8 cellular contexts compared by ENCODE assay signal in genomic region chr11:110091995-110092576, GRCh38. TPM values are rescaled to one million over a fixed set of nuclear protein-coding genes. Genes with fewer than 3 reads are reported as not detected.
DNase-seq lines count a peak whose midpoint lies in the region; ATAC-seq and TF ChIP-seq lines count a peak whose summit lies in the region.

No MANE protein-coding gene starts in this region.

- in situ Hi-C loops in brain microvascular endothelial cell (cut with HindIII; ENCODE audit: low pct_ligation_motif_present, low sequenced_read_pairs), result no loop called here

- no peaks in the 10 kb centered on the region for H3K9me3 Mint-ChIP-seq in CD4-positive, CD25-positive, alpha-beta regulatory T cell
- peaks cover 0 to 2% (median 0%) of the 10 kb centered on the region in 3 donors for H3K9me3 Mint-ChIP-seq in IgD-negative memory B cell
- no peaks in the 10 kb centered on the region for H3K9me3 Mint-ChIP-seq in memory B cell

- no peaks in the 10 kb centered on the region for H3K36me3 Mint-ChIP-seq in CD4-positive, CD25-positive, alpha-beta regulatory T cell
- H3K36me3 Mint-ChIP-seq in IgD-negative memory B cell, result no peaks in the 10 kb centered on the region
- H3K36me3 Mint-ChIP-seq in memory B cell, result no peaks in the 10 kb centered on the region

- H3K27me3 Mint-ChIP-seq in CD4-positive, CD25-positive, alpha-beta regulatory T cell, result peaks cover 19% of the 10 kb centered on the region
- peaks cover 44% of the 10 kb centered on the region for H3K27me3 Mint-ChIP-seq in IgD-negative memory B cell
- peaks cover 19% of the 10 kb centered on the region for H3K27me3 Mint-ChIP-seq in memory B cell

- H3K4me1 ChIP-seq in CD4-positive, CD25-positive, alpha-beta regulatory T cell (ENCODE audit: control insufficient read depth, insufficient read depth, low read length, poor library complexity, severe bottlenecking), result peaks cover 11% of the 10 kb centered on the region
- H3K4me1 ChIP-seq in urinary bladder (ENCODE audit: insufficient read depth), result no peaks in the 10 kb centered on the region

- H3K4me3 Mint-ChIP-seq in CD4-positive, CD25-positive, alpha-beta regulatory T cell, result peak overlapping the region in 3 of 4 donors; percentile 61 to 85 (median 84)
- H3K4me3 Mint-ChIP-seq in IgD-negative memory B cell (peak overlapping the region; percentile 54 to 91 (median 86)), memory B cell (peak overlapping the region; percentile 88)

- no peaks in the 10 kb centered on the region for H3K36me3 ChIP-seq in CD4-positive, CD25-positive, alpha-beta regulatory T cell (ENCODE audit: control insufficient read depth, insufficient read depth, low read length)
- H3K36me3 ChIP-seq in brain microvascular endothelial cell (replicated peaks) (peaks cover 3% of the 10 kb centered on the region), urinary bladder (ENCODE audit: insufficient read depth) (no peaks in the 10 kb centered on the region)

- no peak overlapping the region for H3K4me3 ChIP-seq in CD4-positive, CD25-positive, alpha-beta regulatory T cell (ENCODE audit: low read depth, low read length)
- H3K4me3 ChIP-seq in brain microvascular endothelial cell (ENCODE audit: low read depth, low read length), result peak overlapping the region; percentile 76
- H3K4me3 ChIP-seq in urinary bladder (ENCODE audit: low read depth, low read length), result peak overlapping the region; percentile 92

- peaks cover 12% of the 10 kb centered on the region for H3K27me3 ChIP-seq in CD4-positive, CD25-positive, alpha-beta regulatory T cell (ENCODE audit: control insufficient read depth, insufficient read depth, low read length)
- no peaks in the 10 kb centered on the region for H3K27me3 ChIP-seq in brain microvascular endothelial cell (replicated peaks)

- no peaks in the 10 kb centered on the region for H3K9me3 ChIP-seq in CD4-positive, CD25-positive, alpha-beta regulatory T cell (ENCODE audit: control insufficient read depth in 2 of 2, low read length in 2 of 2)

- no peak for ATAC-seq in CD4-positive, CD25-positive, alpha-beta regulatory T cell (ENCODE audit: low read depth in 2 of 2)
- ATAC-seq in memory B cell (ENCODE audit: low read depth) (no peak), HG03469 (IDR thresholded peaks at IDR 0.05; ENCODE audit: unreplicated experiment) (no peak)

- H3K27ac ChIP-seq in CD4-positive, CD25-positive, alpha-beta regulatory T cell (ENCODE audit: insufficient read depth, low read length, poor library complexity, severe bottlenecking), result no peak overlapping the region
- H3K27ac ChIP-seq in brain microvascular endothelial cell, result peak overlapping the region; percentile 97
- peak overlapping the region; percentile 99 for H3K27ac ChIP-seq in urinary bladder (ENCODE audit: low read depth)

- no peak for TF ChIP-seq CTCF in brain microvascular endothelial cell (IDR thresholded peaks at IDR 0.05; ENCODE audit: low read depth, low read length, missing control alignments)

- WGBS in urinary bladder, result 18% methylated on average over 17 of the region's 17 CpGs

- no peak for DNase-seq in CD4-positive, CD25-positive, alpha-beta regulatory T cell
- DNase-seq in brain microvascular endothelial cell, result no peak
- no peak for DNase-seq in memory B cell (ENCODE audit: low spot score in 2 of 2)
- no peak for DNase-seq in stimulated activated naive CD4-positive, alpha-beta T cell treated with Interleukin-2 at 50 U/mL for 16 hours (lab: John Stamatoyannopoulos, UW)
- no peak for DNase-seq in stimulated activated naive CD4-positive, alpha-beta T cell (lab: John Stamatoyannopoulos, UW)

- H3K4me1 Mint-ChIP-seq in CD4-positive, CD25-positive, alpha-beta regulatory T cell, result peaks cover 0 to 10% (median 6%) of the 10 kb centered on the region in 4 donors
- H3K4me1 Mint-ChIP-seq in IgD-negative memory B cell (peaks cover 5 to 12% (median 9%) of the 10 kb centered on the region in 3 donors), memory B cell (peaks cover 8% of the 10 kb centered on the region)

- H3K27ac Mint-ChIP-seq in CD4-positive, CD25-positive, alpha-beta regulatory T cell, result peak overlapping the region in 2 of 3 donors; percentile 76 to 88
- H3K27ac Mint-ChIP-seq in IgD-negative memory B cell, result peak overlapping the region in 1 of 3 donors; percentile 78
- H3K27ac Mint-ChIP-seq in memory B cell, result peak overlapping the region; percentile 81

RNA-seq across cellular contexts. Expression of gene ZC3H12C, which starts 1.1 kb away (rescaled TPM):
- 3.0 TPM for total RNA-seq in CD4-positive, CD25-positive, alpha-beta regulatory T cell
- polyA plus RNA-seq in CD4-positive, CD25-positive, alpha-beta regulatory T cell, result under 1 TPM in 3 of 4 donors, not detected in 1; 0.02 to 0.15 (median 0.14) TPM
- polyA plus RNA-seq in IgD-negative memory B cell, result not detected
- 19.7 TPM for total RNA-seq in urinary bladder
- 4.2 TPM for polyA plus RNA-seq in urinary bladder
